1 cellular context compared by ENCODE assay signal in genomic region chr3:161057518-161057917, GRCh38.
TF ChIP-seq lines count a peak whose summit lies in the region.

No MANE protein-coding gene starts in this region.

TF ChIP-seq in GM23338, 12 proteins besides CTCF, POLR2A, EP300 and RAD21 (continued from another document):
- TF ChIP-seq ETS1 (IDR thresholded peaks at IDR 0.05), result no peak
- no peak for TF ChIP-seq POLR2AphosphoS5 (IDR thresholded peaks at IDR 0.05; ENCODE audit: low read depth)
- TF ChIP-seq EZH2 (IDR thresholded peaks at IDR 0.05; ENCODE audit: low read depth, unreplicated experiment), result no peak
